ENCODE assay signal across 10 cellular contexts in genomic region chr14:35412281-35413057, GRCh38. TPM values are rescaled to one million over a fixed set of nuclear protein-coding genes. Genes with fewer than 3 reads are reported as not detected.
DNase-seq lines count a peak whose midpoint lies in the region; ATAC-seq and TF ChIP-seq lines count a peak whose summit lies in the region.
"Had no signal": no experiment of that assay in that cellular context is flagged by ENCODE, and none has a peak within 500 bp of the region (broad histone marks: within the 10 kb centered on the region; RNA-seq: fewer than 3 reads in every experiment).

No MANE protein-coding gene starts in this region.

- CTCF ChIA-PET in CD8-positive, alpha-beta memory T cell (lab: Charles Lee) = interaction anchor here (0.9 to 18.9 kb wide), 13 partner anchors 9 to 342 kb away, joined by 3 to 273 read pairs (median 4); partner anchors contain the start of gene NFKBIA

- no peak overlapping the region for H3K4me3 ChIP-seq in CD8-positive, alpha-beta memory T cell (ENCODE audit: low read length)
- H3K4me3 ChIP-seq in endodermal cell (ENCODE audit: low read length) (no peak overlapping the region), mesendoderm (ENCODE audit: low read length) (no peak overlapping the region)

- H3K23ac ChIP-seq in mesendoderm (ENCODE audit: low read length) = no peak overlapping the region

- no peak overlapping the region for H4K5ac ChIP-seq in mesendoderm (ENCODE audit: low read length)

- no peak overlapping the region for H3K4me2 ChIP-seq in mesendoderm (ENCODE audit: low read length)

- H3K4ac ChIP-seq in mesendoderm (ENCODE audit: low read depth, low read length) = no peak overlapping the region

- peaks cover 24% of the 10 kb centered on the region for H3K4me1 ChIP-seq in CD8-positive, alpha-beta memory T cell (ENCODE audit: insufficient read depth, low read length)
- H3K4me1 ChIP-seq in endodermal cell (ENCODE audit: control insufficient read depth, insufficient read depth, low read length) (peaks cover 7% of the 10 kb centered on the region), mesendoderm (ENCODE audit: control insufficient read depth, low read depth, low read length) (no peaks in the 10 kb centered on the region)

- no peak for TF ChIP-seq CTCF in endodermal cell (conservative IDR thresholded peaks at IDR 0.05)

- no peaks in the 10 kb centered on the region for H3K79me2 ChIP-seq in mesendoderm (ENCODE audit: control insufficient read depth, insufficient read depth, low read length)

- H2AK5ac ChIP-seq in mesendoderm (ENCODE audit: low read length) = no peak overlapping the region

- no peak overlapping the region for H2BK5ac ChIP-seq in mesendoderm (ENCODE audit: low read length)

- peak overlapping the region; percentile 63 for H3K56ac ChIP-seq in mesendoderm (ENCODE audit: low read length)

- peaks cover 0 to 4% of the 10 kb centered on the region in 2 donors for H3K27me3 Mint-ChIP-seq in CD8-positive, alpha-beta memory T cell
- H3K27me3 Mint-ChIP-seq in endodermal cell (ENCODE audit: insufficient read depth) = no peaks in the 10 kb centered on the region

- no peaks in the 10 kb centered on the region for H3K79me1 ChIP-seq in mesendoderm (ENCODE audit: low read length)

- no peaks in the 10 kb centered on the region for H3K9me3 ChIP-seq in CD8-positive, alpha-beta memory T cell (ENCODE audit: low read length)
- no peaks in the 10 kb centered on the region for H3K9me3 ChIP-seq in endodermal cell (ENCODE audit: control insufficient read depth, low read length)

- H3K4me3 Mint-ChIP-seq in CD8-positive, alpha-beta memory T cell = peak overlapping the region in 1 of 7 donors; percentile 44
- H3K4me3 Mint-ChIP-seq in endodermal cell = no peak overlapping the region

- H3K27ac Mint-ChIP-seq in CD8-positive, alpha-beta memory T cell = peak overlapping the region in 5 of 8 donors; percentile 32 to 94 (median 79)
- H3K27ac Mint-ChIP-seq in endodermal cell = peak overlapping the region; percentile 73

- no peak for ATAC-seq in GM21786 (IDR thresholded peaks at IDR 0.05; ENCODE audit: unreplicated experiment)
- ATAC-seq: stimulated activated naive CD8-positive, alpha-beta T cell treated with anti-CD3 and anti-CD28 coated beads, Interleukin-15, Interleukin-2, amounts not matched to agents 100 U/mL and 50 U/mL, for 24 hours had no signal

- no peaks in the 10 kb centered on the region for H3K36me3 ChIP-seq in CD8-positive, alpha-beta memory T cell (ENCODE audit: insufficient read depth, low read length)
- no peaks in the 10 kb centered on the region for H3K36me3 ChIP-seq in endodermal cell (ENCODE audit: control insufficient read depth, insufficient read depth, low read length)
- H3K36me3 ChIP-seq in mesendoderm (ENCODE audit: control insufficient read depth, insufficient read depth, low read length) = no peaks in the 10 kb centered on the region

- no peak overlapping the region for H3K27ac ChIP-seq in CD8-positive, alpha-beta memory T cell (ENCODE audit: low read depth, low read length)
- H3K27ac ChIP-seq in endodermal cell (ENCODE audit: low read depth, low read length) = no peak overlapping the region
- H3K27ac ChIP-seq in mesendoderm (ENCODE audit: low read depth, low read length) = no peak overlapping the region

- peaks cover 39 to 43% (median 42%) of the 10 kb centered on the region in 3 donors for H3K4me1 Mint-ChIP-seq in CD8-positive, alpha-beta memory T cell
- H3K4me1 Mint-ChIP-seq in endodermal cell = peaks cover 25% of the 10 kb centered on the region

- H3K36me3 Mint-ChIP-seq in CD8-positive, alpha-beta memory T cell = no peaks in the 10 kb centered on the region
- H3K36me3 Mint-ChIP-seq in endodermal cell (ENCODE audit: low read depth) = no peaks in the 10 kb centered on the region

- no peak overlapping the region for H2BK15ac ChIP-seq in mesendoderm (replicated peaks; ENCODE audit: low read depth)

- H2BK120ac ChIP-seq in mesendoderm (ENCODE audit: low read depth, low read length) = no peak overlapping the region

- 76 to 92% methylated on average over 9 to 10 of the region's 12 CpGs for WGBS in endodermal cell (ENCODE audit: insufficient coverage in 1 of 2, insufficient read length in 1 of 2), 2 experiments
- WGBS in mesendoderm (ENCODE audit: extremely low coverage, insufficient coverage, low lambda C conversion rate) = no CpG with 5 or more reads among the region's 12 CpGs

- no peak for DNase-seq in CD8-positive, alpha-beta memory T cell
- DNase-seq in LHCN-M2 (ENCODE audit: low read depth) (peak; percentile 28), endodermal cell (no peak), mesendoderm (no peak), dedifferentiated amniotic fluid mesenchymal stem cell (ENCODE audit: extremely low spot score) (no peak)
- DNase-seq in effector CD4-positive, alpha-beta T cell = no peak
- no peak for DNase-seq in activated CD8-positive, alpha-beta memory T cell treated with anti-CD3 and anti-CD28 coated beads, Interleukin-2, amount 50 U/mL, for 48 hours
- DNase-seq: T-helper 9 cell had no signal

- no peaks in the 10 kb centered on the region for H3K9me3 Mint-ChIP-seq in CD8-positive, alpha-beta memory T cell
- H3K9me3 Mint-ChIP-seq in endodermal cell = no peaks in the 10 kb centered on the region

- no peak overlapping the region for H4K8ac ChIP-seq in mesendoderm (ENCODE audit: low read depth, low read length)

- H3K9ac ChIP-seq in endodermal cell (ENCODE audit: extremely low read depth, low read length, poor library complexity, severe bottlenecking) (no peak overlapping the region), mesendoderm (ENCODE audit: low read length) (no peak overlapping the region)

- H3K27me3 ChIP-seq in CD8-positive, alpha-beta memory T cell (ENCODE audit: insufficient read depth, low read length, poor library complexity, severe bottlenecking) = no peaks in the 10 kb centered on the region
- H3K27me3 ChIP-seq in endodermal cell (ENCODE audit: control insufficient read depth, insufficient read depth, low read length, poor library complexity, severe bottlenecking) (no peaks in the 10 kb centered on the region), mesendoderm (ENCODE audit: insufficient read depth, low read length, poor library complexity) (no peaks in the 10 kb centered on the region)

- no peak overlapping the region for H3K18ac ChIP-seq in mesendoderm (ENCODE audit: low read length)

- POLR2A ChIA-PET in CD8-positive, alpha-beta memory T cell (lab: Charles Lee) = no interaction called here

RNA-seq across cellular contexts. Expression of gene NFKBIA, which starts 7.9 kb away (rescaled TPM):
- total RNA-seq in CD8-positive, alpha-beta memory T cell = 100 to 1,000 TPM; 482 to 483 TPM
- polyA plus RNA-seq in CD8-positive, alpha-beta memory T cell = 344 TPM
- total RNA-seq in LHCN-M2 (2014; rRNA removed) (74.7 and 104 TPM in 2 replicates), endodermal cell (100 to 1,000 TPM; 148 to 188 TPM)
- polyA plus RNA-seq in LHCN-M2 (2012) = 37.3 TPM
- polyA plus RNA-seq in endodermal cell (2013, experiment 1 of 2) = 64.2 TPM
- polyA plus RNA-seq in endodermal cell (2013, experiment 2 of 2) = 72.6 TPM
- polyA plus RNA-seq in mesendoderm (2013, experiment 1 of 2) = 49.3 TPM
- 45.6 TPM for polyA plus RNA-seq in mesendoderm (2013, experiment 2 of 2)
